19 cellular contexts compared by ENCODE assay signal in genomic region chrX:23799469-23800065, GRCh38. TPM values are rescaled to one million over a fixed set of nuclear protein-coding genes. Genes with fewer than 3 reads are reported as not detected.
DNase-seq lines count a peak whose midpoint lies in the region; ATAC-seq and TF ChIP-seq lines count a peak whose summit lies in the region.
"Had no signal": no experiment of that assay in that cellular context is flagged by ENCODE, and none has a peak within 500 bp of the region (broad histone marks: within the 10 kb centered on the region; RNA-seq: fewer than 3 reads in every experiment).

No MANE protein-coding gene starts in this region.

- BruUV-seq in PC-9 (replicated peaks; lab: Mats Ljungman, UMichigan): no TSS peak

- no peaks in the 10 kb centered on the region for H3K9me2 ChIP-seq in PC-9 (ENCODE audit: insufficient read depth)

- H3K36me3 Mint-ChIP-seq in osteocyte (ENCODE audit: unreplicated experiment): no peaks in the 10 kb centered on the region
- H3K36me3 Mint-ChIP-seq: brain had no signal

- TF ChIP-seq CTCF in PC-9 (conservative IDR thresholded peaks at IDR 0.05) (no peak), fibroblast of mammary gland (conservative IDR thresholded peaks at IDR 0.05; ENCODE audit: control insufficient read depth, insufficient read depth, low read depth, low read length) (no peak), osteocyte (IDR thresholded peaks at IDR 0.05) (no peak), GM20000 (IDR thresholded peaks at IDR 0.05; ENCODE audit: extremely low read depth, missing control alignments) (no peak)

- H3K27me3 ChIP-seq in ACC112 (ENCODE audit: insufficient read depth, low read length) (no peaks in the 10 kb centered on the region), PC-9 (ENCODE audit: insufficient read depth, low read depth) (no peaks in the 10 kb centered on the region)
- H3K27me3 ChIP-seq: esophagus squamous epithelium, tibial artery had no signal

- H3K27ac ChIP-seq in ACC112 (ENCODE audit: low read depth, low read length): no peak overlapping the region
- peak overlapping the region; percentile 95 for H3K27ac ChIP-seq in PC-9
- H3K27ac ChIP-seq: tibial artery had no signal

- no peak for DNase-seq in PC-9
- DNase-seq in fibroblast of mammary gland (ENCODE audit: low read depth): peak; percentile 57
- DNase-seq in osteocyte (ENCODE audit: extremely low spot score, unreplicated experiment): no peak
- DNase-seq in GM20000 (ENCODE audit: low spot score): no peak
- no peak for DNase-seq in NCI-H526 treated with DMSO at 0.1 percent for 48 hours (lab: John Stamatoyannopoulos, UW)
- DNase-seq: activated CD4-positive, CD25-positive, alpha-beta regulatory T cell treated with anti-CD3 and anti-CD28 coated beads, Interleukin-2, amount 50 U/mL, for 72 hours; activated CD8-positive, alpha-beta memory T cell treated with anti-CD3 and anti-CD28 coated beads, Interleukin-2, amount 50 U/mL, for 4 hours; activated gamma-delta T cell treated with Interleukin-2 at 50 U/mL for 16 hours; esophagus squamous epithelium; NCI-H1048; NCI-H2171; stimulated activated CD4-positive, alpha-beta T cell treated with anti-CD3 and anti-CD28 coated beads, Interleukin-2, amount 100 ng/mL, for 48 hours; T-helper 2 cell; tibial artery had no signal

- H3K27ac Mint-ChIP-seq in osteocyte (ENCODE audit: unreplicated experiment): peak overlapping the region; percentile 31

- peaks cover 44% of the 10 kb centered on the region for H3K4me1 Mint-ChIP-seq in osteocyte (ENCODE audit: unreplicated experiment)

- H3K4me1 ChIP-seq in ACC112 (ENCODE audit: control insufficient read depth, insufficient read depth, low read length, unreplicated experiment) (peaks cover 26% of the 10 kb centered on the region), PC-9 (replicated peaks; ENCODE audit: insufficient read depth) (peaks cover 60% of the 10 kb centered on the region)

- H3K4me3 ChIP-seq in ACC112 (ENCODE audit: low read depth, low read length) (no peak overlapping the region), PC-9 (no peak overlapping the region), fibroblast of mammary gland (ENCODE audit: control insufficient read depth, low read depth, low read length) (no peak overlapping the region)
- H3K4me3 ChIP-seq: esophagus squamous epithelium, lung, tibial artery had no signal

- ATAC-seq in GM18858 (IDR thresholded peaks at IDR 0.05; ENCODE audit: unreplicated experiment) (no peak), GM18511 (IDR thresholded peaks at IDR 0.05; ENCODE audit: unreplicated experiment) (no peak)

- H2AFZ ChIP-seq in ACC112 (ENCODE audit: low read length, unreplicated experiment): peak overlapping the region; percentile 25
- H2AFZ ChIP-seq in PC-9: no peak overlapping the region

- no peaks in the 10 kb centered on the region for H3K9me3 Mint-ChIP-seq in osteocyte (ENCODE audit: unreplicated experiment)

- CTCF ChIA-PET in PC-9 (lab: Charles Lee): no interaction called here

- no peaks in the 10 kb centered on the region for H3K27me3 Mint-ChIP-seq in osteocyte (ENCODE audit: unreplicated experiment)

- intact Hi-C loops in PC-9 (cut with micrococcal nuclease; ENCODE audit: unreplicated experiment): no loop called here

- H3F3A ChIP-seq in PC-9 (ENCODE audit: insufficient read depth, low read depth): peaks cover 43% of the 10 kb centered on the region

- no peak overlapping the region for H3K4me3 Mint-ChIP-seq in osteocyte (ENCODE audit: unreplicated experiment)
- H3K4me3 Mint-ChIP-seq: brain had no signal

- H3K4me2 ChIP-seq in PC-9: no peak overlapping the region

- H3K36me3 ChIP-seq in ACC112 (ENCODE audit: insufficient read depth, low read length): no peaks in the 10 kb centered on the region
- no peaks in the 10 kb centered on the region for H3K36me3 ChIP-seq in PC-9 (ENCODE audit: low read depth)
- H3K36me3 ChIP-seq: esophagus squamous epithelium, tibial artery had no signal

- POLR2A ChIA-PET in PC-9 (lab: Charles Lee; ENCODE audit: unreplicated experiment): no interaction called here

- no peaks in the 10 kb centered on the region for H3K9me3 ChIP-seq in PC-9 (ENCODE audit: insufficient read depth, low read depth)
- H3K9me3 ChIP-seq: esophagus squamous epithelium, tibial artery had no signal

- H4K20me1 ChIP-seq in PC-9 (ENCODE audit: insufficient read depth): no peaks in the 10 kb centered on the region

- H3K79me2 ChIP-seq in ACC112 (ENCODE audit: control insufficient read depth, insufficient read depth, low read length, unreplicated experiment) (no peaks in the 10 kb centered on the region), PC-9 (ENCODE audit: low read depth) (no peaks in the 10 kb centered on the region)

RNA-seq across cellular contexts. Expression of gene SAT1, which starts 16.6 kb away (rescaled TPM):
- total RNA-seq in PC-9 (2021) (99.1 and 131 TPM in 2 replicates), osteocyte (216 and 234 TPM in 2 replicates)

RNA-seq across cellular contexts. Expression of gene ACOT9, which starts 56.5 kb away (rescaled TPM):
- total RNA-seq in PC-9 (2021) (40.6 and 47.0 TPM in 2 replicates), osteocyte (53.8 and 57.9 TPM in 2 replicates)
